ENCODE assay signal across 15 cellular contexts in genomic region chr7:28002638-28003037, GRCh38.
DNase-seq lines count a peak whose midpoint lies in the region; ATAC-seq, FAIRE-seq and TF ChIP-seq lines count a peak whose summit lies in the region.
"Had no signal": no experiment of that assay in that cellular context is flagged by ENCODE, and none has a peak within 500 bp of the region (broad histone marks: within the 10 kb centered on the region; RNA-seq: fewer than 3 reads in every experiment).

No MANE protein-coding gene starts in this region.

- no peak overlapping the region for H2AK5ac ChIP-seq in mesendoderm (ENCODE audit: low read length)

- no peaks in the 10 kb centered on the region for H3K27me3 ChIP-seq in Karpas-422 (ENCODE audit: low read length)
- peaks cover 0 to 3% of the 10 kb centered on the region in 2 experiments; a peak in 2 of 4 replicates for H3K27me3 ChIP-seq in GM12878 (replicated peaks in 1 of 2; ENCODE audit: control insufficient read depth in 2 of 2, insufficient read depth in 2 of 2, low read length in 1 of 2)
- no peaks in the 10 kb centered on the region for H3K27me3 ChIP-seq in mesendoderm (ENCODE audit: insufficient read depth, low read length, poor library complexity)

- no peak overlapping the region for H3K56ac ChIP-seq in mesendoderm (ENCODE audit: low read length)

- H3K79me2 ChIP-seq in Karpas-422 (ENCODE audit: low read length): no peaks in the 10 kb centered on the region
- H3K79me2 ChIP-seq in GM12878 (ENCODE audit: control insufficient read depth, insufficient read depth, low read length): no peaks in the 10 kb centered on the region
- no peaks in the 10 kb centered on the region for H3K79me2 ChIP-seq in mesendoderm (ENCODE audit: control insufficient read depth, insufficient read depth, low read length)

- no peak overlapping the region for H4K8ac ChIP-seq in mesendoderm (ENCODE audit: low read depth, low read length)

- no peak overlapping the region for H3K4ac ChIP-seq in mesendoderm (ENCODE audit: low read depth, low read length)

- H3K27ac ChIP-seq in Karpas-422 (ENCODE audit: low read length) (no peak overlapping the region), GM12878 (ENCODE audit: control insufficient read depth, insufficient read depth) (no peak overlapping the region), mesendoderm (ENCODE audit: low read depth, low read length) (no peak overlapping the region)
- H3K27ac ChIP-seq: 22Rv1, RWPE1 had no signal

- TF ChIP-seq POLR2A in GM12878 (IDR thresholded peaks at IDR 0.05; ENCODE audit: low read depth, low read length): no peak

- H3K36me3 ChIP-seq in Karpas-422 (ENCODE audit: insufficient read depth, low read length): no peaks in the 10 kb centered on the region
- no peaks in the 10 kb centered on the region for H3K36me3 ChIP-seq in GM12878 (ENCODE audit: control insufficient read depth in 2 of 2, insufficient read depth in 2 of 2, low read length in 1 of 2)
- H3K36me3 ChIP-seq in mesendoderm (ENCODE audit: control insufficient read depth, insufficient read depth, low read length): no peaks in the 10 kb centered on the region

- no peak overlapping the region for H3K18ac ChIP-seq in mesendoderm (ENCODE audit: low read length)

- CTCF ChIA-PET in GM12878 (lab: Yijun Ruan, JAX): no interaction called here

- no peak for FAIRE-seq in GM12878 (lab: Jason Lieb, UNC)
- FAIRE-seq: small intestine had no signal

- RAD21 ChIA-PET in GM12878 (lab: Charles Lee; ENCODE audit: unreplicated experiment): no interaction called here

- H3K9ac ChIP-seq in Karpas-422 (ENCODE audit: low read length) (no peak overlapping the region), GM12878 (ENCODE audit: control insufficient read depth, insufficient read depth, low read length) (no peak overlapping the region), mesendoderm (ENCODE audit: low read length) (no peak overlapping the region)

- H4K20me1 ChIP-seq in Karpas-422 (ENCODE audit: insufficient read depth, low read depth, low read length) (no peaks in the 10 kb centered on the region), GM12878 (ENCODE audit: control insufficient read depth, insufficient read depth) (no peaks in the 10 kb centered on the region)

- H3K9me3 ChIP-seq in Karpas-422 (ENCODE audit: low read length): no peaks in the 10 kb centered on the region
- H3K9me3 ChIP-seq in GM12878 (replicated peaks; ENCODE audit: control insufficient read depth, insufficient read depth, low read length): no peaks in the 10 kb centered on the region

- no peak for TF ChIP-seq RAD21 in GM12878 (IDR thresholded peaks at IDR 0.05; ENCODE audit: insufficient read depth, low read depth, low read length)

- H2AFZ ChIP-seq in Karpas-422 (ENCODE audit: low read length) (no peak overlapping the region), GM12878 (ENCODE audit: control insufficient read depth, low read depth, low read length) (no peak overlapping the region)

- POLR2A ChIA-PET in GM12878 (lab: Charles Lee): no interaction called here

- TF ChIP-seq CTCF in GM12878 (IDR thresholded peaks at IDR 0.05 in 2 of 3, conservative IDR thresholded peaks at IDR 0.05 in 1 of 3; ENCODE audit: control insufficient read depth in 2 of 3, extremely low read depth in 1 of 3, insufficient read depth in 1 of 3, low read depth in 3 of 3, low read length in 3 of 3): no peak

- no peak overlapping the region for H4K5ac ChIP-seq in mesendoderm (ENCODE audit: low read length)

- intact Hi-C loops in GM12878 (cut with micrococcal nuclease; ENCODE audit: unreplicated experiment): no loop called here

- H3K4me1 ChIP-seq in Karpas-422 (ENCODE audit: low read length) (no peaks in the 10 kb centered on the region), GM12878 (ENCODE audit: control insufficient read depth, insufficient read depth, low read length) (no peaks in the 10 kb centered on the region), mesendoderm (ENCODE audit: control insufficient read depth, low read depth, low read length) (no peaks in the 10 kb centered on the region)

- TF ChIP-seq EP300 in GM12878 (IDR thresholded peaks at IDR 0.05; ENCODE audit: borderline replicate concordance in 1 of 2, control insufficient read depth in 1 of 2, low read depth in 2 of 2, low read length in 2 of 2): no peak

- H3K4me3 ChIP-seq in Karpas-422 (ENCODE audit: low read length) (no peak overlapping the region), GM12878 (no peak overlapping the region), mesendoderm (ENCODE audit: low read length) (no peak overlapping the region)

- no peak overlapping the region for H3K4me2 ChIP-seq in Karpas-422 (ENCODE audit: low read depth, low read length, poor library complexity, severe bottlenecking)
- H3K4me2 ChIP-seq in GM12878 (ENCODE audit: control insufficient read depth, insufficient read depth): no peak overlapping the region
- no peak overlapping the region for H3K4me2 ChIP-seq in mesendoderm (ENCODE audit: low read length)

- no peaks in the 10 kb centered on the region for H3K9me2 ChIP-seq in Karpas-422 (replicated peaks; ENCODE audit: insufficient read depth, low read length)

- ATAC-seq in GM12878 (no peak), HG02981 (IDR thresholded peaks at IDR 0.05; ENCODE audit: unreplicated experiment) (no peak)

- peak; percentile 22 for DNase-seq in DMS53 (lab: John Stamatoyannopoulos, UW)
- DNase-seq in DMS53 treated with DMSO at 0.1 percent for 48 hours (lab: John Stamatoyannopoulos, UW; ENCODE audit: unreplicated experiment): no peak
- DNase-seq in Karpas-422: peak; percentile 43
- no peak for DNase-seq in GM12878 (ENCODE audit: low read depth, low spot score)
- peak; percentile 70 for DNase-seq in mesendoderm
- no peak for DNase-seq in C1 segment of cervical spinal cord (lab: John Stamatoyannopoulos, UW)
- DNase-seq in anterior cingulate cortex (lab: John Stamatoyannopoulos, UW): no peak
- DNase-seq: activated CD8-positive, alpha-beta memory T cell treated with anti-CD3 and anti-CD28 coated beads for 24 hours; activated naive CD4-positive, alpha-beta T cell treated with anti-CD3 and anti-CD28 coated beads, Interleukin-2, amount 10 ng/mL, durations not matched to agents 7 days and 5 days; hypothalamus; NCI-H2107; small intestine had no signal

- no peak overlapping the region for H3K23ac ChIP-seq in mesendoderm (ENCODE audit: low read length)

- no peak overlapping the region for H2BK5ac ChIP-seq in mesendoderm (ENCODE audit: low read length)

- H3K79me1 ChIP-seq in mesendoderm (ENCODE audit: low read length): no peaks in the 10 kb centered on the region

- no TSS peak for BruUV-seq in GM12878 (replicated peaks; lab: Mats Ljungman, UMichigan)

- H2BK120ac ChIP-seq in mesendoderm (ENCODE audit: low read depth, low read length): no peak overlapping the region

- SMC1A ChIA-PET in GM12878 (lab: Charles Lee; ENCODE audit: uncharacterized antibody, unreplicated experiment): interaction anchor here (1.0 kb wide), 1 partner anchor 83 kb away, joined by 3 read pairs; no protein-coding TSS in a partner anchor

- in situ Hi-C loops in GM12878 (cut with MboI): no loop called here

- no peak overlapping the region for H2BK15ac ChIP-seq in mesendoderm (replicated peaks; ENCODE audit: low read depth)

TF ChIP-seq in GM12878, 131 proteins besides CTCF, POLR2A, EP300 and RAD21:
- TF ChIP-seq YY1 (IDR thresholded peaks at IDR 0.05; ENCODE audit: low read depth, low read length) (peak; percentile 65), SIX5 (IDR thresholded peaks at IDR 0.05; ENCODE audit: low read depth, low read length, severe bottlenecking) (peak; percentile 46), ESRRA (IDR thresholded peaks at IDR 0.05; ENCODE audit: low read length) (no peak)

Comparison
In these comparisons a context has a peak if more than half of its experiments do, and no peak if none do; other contexts are left out.
1. DNase-seq: peak in DMS53 (single experiment), Karpas-422 (single experiment) and mesendoderm (single experiment); none in DMS53 treated with DMSO at 0.1 percent for 48 hours (single experiment), GM12878 (single experiment), C1 segment of cervical spinal cord (0 of 14) and anterior cingulate cortex (0 of 58).